ENCODE assay signal across 8 cellular contexts in the genomic region with DNA sequence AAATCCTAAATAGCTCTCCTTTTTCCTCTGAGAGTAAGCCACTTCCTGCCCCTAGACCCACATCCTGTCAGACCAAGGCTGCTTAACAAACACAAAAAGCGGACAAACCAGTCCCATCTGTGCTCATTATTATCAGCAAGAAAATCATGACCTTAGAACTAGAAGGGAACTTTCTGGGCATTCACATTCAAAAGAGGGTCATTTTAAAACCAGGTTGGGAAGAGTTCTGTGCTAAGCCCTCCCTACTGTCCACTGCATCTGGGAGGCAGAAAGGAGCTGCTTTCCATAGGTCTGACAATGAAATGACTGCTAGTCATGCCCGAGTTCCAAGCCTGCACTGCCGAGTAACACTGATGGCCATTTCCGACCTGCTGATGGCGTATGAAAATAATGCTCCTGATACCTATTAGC. TPM values are rescaled to one million over a fixed set of nuclear protein-coding genes. Genes with fewer than 3 reads are reported as not detected.
DNase-seq lines count a peak whose midpoint lies in the region; ATAC-seq and TF ChIP-seq lines count a peak whose summit lies in the region.

No MANE protein-coding gene starts in this region.

- ATAC-seq in GM21515 (IDR thresholded peaks at IDR 0.05; ENCODE audit: unreplicated experiment) (peak; percentile 54), lower lobe of right lung (peak in 1 of 2 donors; percentile 17), HG03565 (IDR thresholded peaks at IDR 0.05; ENCODE audit: unreplicated experiment) (no peak)

- TF ChIP-seq CTCF in lower lobe of right lung (IDR thresholded peaks at IDR 0.05) = no peak

- peaks cover 11% of the 10 kb centered on the region for H3K36me3 ChIP-seq in lower lobe of right lung

- H3K4me3 ChIP-seq in lower lobe of right lung = peak overlapping the region; percentile 27

- no peaks in the 10 kb centered on the region for H3K9me3 ChIP-seq in lower lobe of right lung

- H3K27me3 ChIP-seq in lower lobe of right lung (ENCODE audit: low read depth) = no peaks in the 10 kb centered on the region

- peak overlapping the region; percentile 51 for H3K27ac ChIP-seq in lower lobe of right lung

- intact Hi-C loops in lower lobe of right lung (cut with DNase I) = no loop called here

- peak overlapping the region; percentile 89 for H3K27ac Mint-ChIP-seq in activated naive CD8-positive, alpha-beta T cell

- H3K4me3 Mint-ChIP-seq in activated naive CD8-positive, alpha-beta T cell = peak overlapping the region; percentile 76

- DNase-seq in NCI-H2081 (lab: John Stamatoyannopoulos, UW) (peak; percentile 11 to 25), NCI-H2081 treated with DMSO at 0.1 percent for 48 hours (lab: John Stamatoyannopoulos, UW) (no peak), LHCN-M2 (ENCODE audit: low read depth) (peak; percentile 58), lower lobe of right lung (no peak), mucosa of gallbladder (ENCODE audit: low spot score) (no peak)

- peaks cover 79% of the 10 kb centered on the region for H3K4me1 ChIP-seq in lower lobe of right lung

- peaks cover 90% of the 10 kb centered on the region for H3K4me1 Mint-ChIP-seq in activated naive CD8-positive, alpha-beta T cell (ENCODE audit: low read depth)

- no peaks in the 10 kb centered on the region for H3K9me3 Mint-ChIP-seq in activated naive CD8-positive, alpha-beta T cell (ENCODE audit: low read depth)

- H3K36me3 Mint-ChIP-seq in activated naive CD8-positive, alpha-beta T cell = peaks cover 26% of the 10 kb centered on the region

- no peaks in the 10 kb centered on the region for H3K27me3 Mint-ChIP-seq in activated naive CD8-positive, alpha-beta T cell

RNA-seq across cellular contexts. Expression of gene EZR, which starts 15.4 kb away (rescaled TPM):
- total RNA-seq in LHCN-M2 (2014; rRNA removed) = 84.7 and 93.2 TPM in 2 replicates
- 163 TPM for polyA plus RNA-seq in LHCN-M2 (2012)
- 254 TPM for total RNA-seq in lower lobe of right lung
- 297 TPM for total RNA-seq in mucosa of gallbladder

Comparison
In these comparisons a context has a peak if more than half of its experiments do, and no peak if none do; other contexts are left out.
1. DNase-seq: peak in NCI-H2081 (2 of 2) and LHCN-M2 (single experiment); none in NCI-H2081 treated with DMSO at 0.1 percent for 48 hours (single experiment), lower lobe of right lung (single experiment) and mucosa of gallbladder (single experiment).